In genomic region chr1:53328009-53328489, GRCh38 we compare ENCODE assay signal across 8 cellular contexts. TPM values are rescaled to one million over a fixed set of nuclear protein-coding genes. Genes with fewer than 3 reads are reported as not detected.
DNase-seq lines count a peak whose midpoint lies in the region; ATAC-seq, FAIRE-seq and TF ChIP-seq lines count a peak whose summit lies in the region.

Gene LRP8 (minus strand): TSS chr1:53328070. CDS start chr1:53327912, 158 bp downstream.

- H2AFZ ChIP-seq in neural cell (ENCODE audit: low read depth, low read length): peak within 1 kb of the TSS; percentile 80

- no peaks in the 10 kb centered on the region for H3K9me3 ChIP-seq in CD4-positive, CD25-positive, alpha-beta regulatory T cell (ENCODE audit: control insufficient read depth in 2 of 2, low read length in 2 of 2)
- no peaks in the 10 kb centered on the region for H3K9me3 ChIP-seq in HUES48 (ENCODE audit: control insufficient read depth, insufficient read depth, low read length)
- H3K9me3 ChIP-seq in neural cell (ENCODE audit: low read length): no peaks in the 10 kb centered on the region
- H3K9me3 ChIP-seq in stomach smooth muscle (ENCODE audit: control insufficient read depth in 2 of 2, low read length in 2 of 2): no peaks in the 10 kb centered on the region

- H3K27ac Mint-ChIP-seq in CD4-positive, CD25-positive, alpha-beta regulatory T cell: peak within 1 kb of the TSS; percentile 56 to 89 (median 89)
- peak within 1 kb of the TSS; percentile 99 for H3K27ac Mint-ChIP-seq in activated T-helper 1 cell treated with anti-CD3 and anti-CD28 coated beads, Interleukin-12 subunit alpha, Interleukin-12 subunit beta, Interleukin-2, Interleukin-4 antibody, amounts not matched to agents 30 ng/mL and 10 ng/mL and 1 ng/mL, durations not matched to agents 14 hours and 24 hours and 36 hours

- H4K20me1 ChIP-seq in neural cell (ENCODE audit: insufficient read depth): peaks cover 23% of the 10 kb centered on the region

- peak within 1 kb of the TSS; percentile 81 for H3K9ac ChIP-seq in HUES48 (ENCODE audit: low read depth, low read length)
- peak within 1 kb of the TSS; percentile 99 for H3K9ac ChIP-seq in neural cell (ENCODE audit: low read length)
- H3K9ac ChIP-seq in stomach smooth muscle (ENCODE audit: low read length in 2 of 2): peak within 1 kb of the TSS in 1 of 2 donors; percentile 56

- peak within 1 kb of the TSS; percentile 90 to 99 (median 94) for H3K4me3 Mint-ChIP-seq in CD4-positive, CD25-positive, alpha-beta regulatory T cell
- H3K4me3 Mint-ChIP-seq in activated T-helper 1 cell treated with anti-CD3 and anti-CD28 coated beads, Interleukin-12 subunit alpha, Interleukin-12 subunit beta, Interleukin-2, Interleukin-4 antibody, amounts not matched to agents 30 ng/mL and 10 ng/mL and 1 ng/mL, durations not matched to agents 14 hours and 24 hours and 36 hours: peak within 1 kb of the TSS; percentile 99

- no peaks in the 10 kb centered on the region for H3K27me3 ChIP-seq in CD4-positive, CD25-positive, alpha-beta regulatory T cell (ENCODE audit: control insufficient read depth, insufficient read depth, low read length)
- H3K27me3 ChIP-seq in HUES48 (ENCODE audit: control insufficient read depth, insufficient read depth, low read length) (no peaks in the 10 kb centered on the region), neural cell (ENCODE audit: insufficient read depth, low read depth, low read length) (no peaks in the 10 kb centered on the region), stomach smooth muscle (ENCODE audit: control insufficient read depth in 1 of 2, insufficient read depth in 2 of 2, low read length in 2 of 2) (no peaks in the 10 kb centered on the region)

- H3K9me3 Mint-ChIP-seq in CD4-positive, CD25-positive, alpha-beta regulatory T cell: no peaks in the 10 kb centered on the region
- H3K9me3 Mint-ChIP-seq in activated T-helper 1 cell treated with anti-CD3 and anti-CD28 coated beads, Interleukin-12 subunit alpha, Interleukin-12 subunit beta, Interleukin-2, Interleukin-4 antibody, amounts not matched to agents 30 ng/mL and 10 ng/mL and 1 ng/mL, durations not matched to agents 14 hours and 24 hours and 36 hours: no peaks in the 10 kb centered on the region

- TF ChIP-seq CTCF in fibroblast of mammary gland (conservative IDR thresholded peaks at IDR 0.05; ENCODE audit: control insufficient read depth, insufficient read depth, low read depth, low read length) (no peak), neural cell (IDR thresholded peaks at IDR 0.05; ENCODE audit: poor library complexity, severe bottlenecking) (no peak)

- peak within 1 kb of the TSS; percentile 87 for H3K4me2 ChIP-seq in neural cell (ENCODE audit: low read length)

- H3K36me3 Mint-ChIP-seq in CD4-positive, CD25-positive, alpha-beta regulatory T cell: peaks cover 5% of the 10 kb centered on the region
- H3K36me3 Mint-ChIP-seq in activated T-helper 1 cell treated with anti-CD3 and anti-CD28 coated beads, Interleukin-12 subunit alpha, Interleukin-12 subunit beta, Interleukin-2, Interleukin-4 antibody, amounts not matched to agents 30 ng/mL and 10 ng/mL and 1 ng/mL, durations not matched to agents 14 hours and 24 hours and 36 hours (ENCODE audit: low read depth): peaks cover 22% of the 10 kb centered on the region

- ATAC-seq in CD4-positive, CD25-positive, alpha-beta regulatory T cell (ENCODE audit: low read depth in 2 of 2): peak; percentile 40 to 47
- ATAC-seq in GM19463 (IDR thresholded peaks at IDR 0.05; ENCODE audit: unreplicated experiment): peak; percentile 45

- H3K27me3 Mint-ChIP-seq in CD4-positive, CD25-positive, alpha-beta regulatory T cell: no peaks in the 10 kb centered on the region
- no peaks in the 10 kb centered on the region for H3K27me3 Mint-ChIP-seq in activated T-helper 1 cell treated with anti-CD3 and anti-CD28 coated beads, Interleukin-12 subunit alpha, Interleukin-12 subunit beta, Interleukin-2, Interleukin-4 antibody, amounts not matched to agents 30 ng/mL and 10 ng/mL and 1 ng/mL, durations not matched to agents 14 hours and 24 hours and 36 hours (ENCODE audit: insufficient read depth)

- H3K9me2 ChIP-seq in neural cell (ENCODE audit: insufficient read depth, low read length): no peaks in the 10 kb centered on the region

- H3K27ac ChIP-seq in CD4-positive, CD25-positive, alpha-beta regulatory T cell (ENCODE audit: insufficient read depth, low read length, poor library complexity, severe bottlenecking): peak within 1 kb of the TSS; percentile 61
- H3K27ac ChIP-seq in HUES48 (ENCODE audit: low read depth, low read length): peak within 1 kb of the TSS; percentile 93
- H3K27ac ChIP-seq in neural cell (ENCODE audit: low read length): peak within 1 kb of the TSS; percentile 89
- H3K27ac ChIP-seq in stomach smooth muscle (ENCODE audit: low read length): no peak within 1 kb of the TSS

- H3F3A ChIP-seq in neural cell (ENCODE audit: insufficient read depth, low read length, poor library complexity, severe bottlenecking): no peaks in the 10 kb centered on the region

- H3K4me1 ChIP-seq in CD4-positive, CD25-positive, alpha-beta regulatory T cell (ENCODE audit: control insufficient read depth, insufficient read depth, low read length, poor library complexity, severe bottlenecking): peaks cover 26% of the 10 kb centered on the region
- H3K4me1 ChIP-seq in HUES48 (ENCODE audit: control insufficient read depth, insufficient read depth, low read length): peaks cover 13% of the 10 kb centered on the region
- peaks cover 27% of the 10 kb centered on the region for H3K4me1 ChIP-seq in stomach smooth muscle (ENCODE audit: control insufficient read depth, insufficient read depth, low read length)

- no peak for FAIRE-seq in RCC 7860 (lab: Jason Lieb, UNC)

- no peaks in the 10 kb centered on the region for H3K36me3 ChIP-seq in CD4-positive, CD25-positive, alpha-beta regulatory T cell (ENCODE audit: control insufficient read depth, insufficient read depth, low read length)
- peaks cover 25% of the 10 kb centered on the region for H3K36me3 ChIP-seq in HUES48 (ENCODE audit: control insufficient read depth, insufficient read depth, low read length)
- peaks cover 15% of the 10 kb centered on the region for H3K36me3 ChIP-seq in neural cell (ENCODE audit: insufficient read depth, low read length)
- no peaks in the 10 kb centered on the region for H3K36me3 ChIP-seq in stomach smooth muscle (ENCODE audit: control insufficient read depth in 2 of 2, insufficient read depth in 2 of 2, low read length in 2 of 2)

- TF ChIP-seq EP300 in neural cell (conservative IDR thresholded peaks at IDR 0.05; ENCODE audit: poor library complexity, severe bottlenecking): peak; percentile 26

- H3K4me3 ChIP-seq in CD4-positive, CD25-positive, alpha-beta regulatory T cell (ENCODE audit: low read depth, low read length): peak within 1 kb of the TSS; percentile 65
- H3K4me3 ChIP-seq in HUES48 (ENCODE audit: low read depth, low read length) (peak within 1 kb of the TSS; percentile 88), fibroblast of mammary gland (ENCODE audit: control insufficient read depth, low read depth, low read length) (peak within 1 kb of the TSS; percentile 83), neural cell (ENCODE audit: low read length) (peak within 1 kb of the TSS; percentile 89), stomach smooth muscle (ENCODE audit: low read length in 2 of 2) (peak within 1 kb of the TSS; percentile 79)

- peak; percentile 68 to 85 (median 77) for DNase-seq in CD4-positive, CD25-positive, alpha-beta regulatory T cell
- peak; percentile 37 for DNase-seq in RCC 7860 (ENCODE audit: low spot score)
- DNase-seq in activated T-helper 1 cell treated with anti-CD3 and anti-CD28 coated beads, Interleukin-12 subunit alpha, Interleukin-12 subunit beta, Interleukin-2, Interleukin-4 antibody, amounts not matched to agents 30 ng/mL and 10 ng/mL and 1 ng/mL, durations not matched to agents 14 hours and 24 hours and 36 hours (ENCODE audit: low spot score): peak; percentile 78
- DNase-seq in fibroblast of mammary gland (ENCODE audit: low read depth): peak; percentile 46

- H3K4me1 Mint-ChIP-seq in CD4-positive, CD25-positive, alpha-beta regulatory T cell: peaks cover 12 to 35% (median 22%) of the 10 kb centered on the region in 4 donors
- peaks cover 32% of the 10 kb centered on the region for H3K4me1 Mint-ChIP-seq in activated T-helper 1 cell treated with anti-CD3 and anti-CD28 coated beads, Interleukin-12 subunit alpha, Interleukin-12 subunit beta, Interleukin-2, Interleukin-4 antibody, amounts not matched to agents 30 ng/mL and 10 ng/mL and 1 ng/mL, durations not matched to agents 14 hours and 24 hours and 36 hours (ENCODE audit: low read depth)

- TF ChIP-seq RAD21 in neural cell (conservative IDR thresholded peaks at IDR 0.05): no peak

- intact Hi-C loops in activated T-helper 1 cell treated with anti-CD3 and anti-CD28 coated beads, Interleukin-12 subunit alpha, Interleukin-12 subunit beta, Interleukin-2, Interleukin-4 antibody, amounts not matched to agents 30 ng/mL and 10 ng/mL and 1 ng/mL, durations not matched to agents 14 hours and 24 hours and 36 hours (cut with micrococcal nuclease): loop anchor here (5.0 to 10.0 kb wide), 9 partner anchors 36 to 1713 kb away; partner anchors contain the start of genes CC2D1B, IFT25, LRRC42 and OSBPL9

- H3K79me2 ChIP-seq in neural cell (replicated peaks; ENCODE audit: insufficient read depth, low read length): peaks cover 35% of the 10 kb centered on the region

TF ChIP-seq in neural cell, 6 proteins besides CTCF, POLR2A, EP300 and RAD21:
- TF ChIP-seq POLR2AphosphoS5 (IDR thresholded peaks at IDR 0.05): peak; percentile 39
- peak; percentile 39 for TF ChIP-seq TAF1 (IDR thresholded peaks at IDR 0.05; ENCODE audit: low read depth)
- no peak for TF ChIP-seq EZH2 (IDR thresholded peaks at IDR 0.05; ENCODE audit: borderline replicate concordance, insufficient read depth, low read length, poor library complexity, severe bottlenecking)
TF ChIP-seq in neural cell: peak in this region for 2.

RNA-seq across cellular contexts. Expression of gene LRP8, which starts in this region (rescaled TPM):
- total RNA-seq in CD4-positive, CD25-positive, alpha-beta regulatory T cell: 23.7 TPM
- polyA plus RNA-seq in CD4-positive, CD25-positive, alpha-beta regulatory T cell: 1 to 10 TPM; 1.0 to 3.3 (median 1.9) TPM
- 78.8 and 87.4 TPM in 2 replicates for total RNA-seq in activated T-helper 1 cell treated with anti-CD3 and anti-CD28 coated beads, Interleukin-12 subunit alpha, Interleukin-12 subunit beta, Interleukin-2, Interleukin-4 antibody, amounts not matched to agents 30 ng/mL and 10 ng/mL and 1 ng/mL, durations not matched to agents 14 hours and 24 hours and 36 hours
- 65.8 TPM in 2 replicates for polyA plus RNA-seq in neural cell
- 97.9 and 112 TPM in 2 replicates for polyA minus RNA-seq in neural cell

Comparison
In these comparisons a context has a peak if more than half of its experiments do, and no peak if none do; other contexts are left out.
1. RNA of gene LRP8 (polyA plus RNA-seq): 65.8 TPM in neural cell; 1.0 to 3.3 TPM in CD4-positive, CD25-positive, alpha-beta regulatory T cell; every median in the first group is over 10 times any median in the second.
2. Peak in every context shown above with its lines, with median percentiles within 50 percentile points of each other: DNase-seq and H3K4me3 ChIP-seq.